ENCODE assay signal across 15 cellular contexts in genomic region chr1:84869750-84870149, GRCh38. TPM values are rescaled to one million over a fixed set of nuclear protein-coding genes. Genes with fewer than 3 reads are reported as not detected.
"Had no signal": no experiment of that assay in that cellular context is flagged by ENCODE, and none has a peak within 500 bp of the region (broad histone marks: within the 10 kb centered on the region; RNA-seq: fewer than 3 reads in every experiment).

No MANE protein-coding gene starts in this region.

- ATAC-seq: activated CD4-positive, CD25-positive, alpha-beta regulatory T cell treated with anti-CD3 and anti-CD28 coated beads, Interleukin-2, amount 50 U/mL, for 24 hours; left lung had no signal

- H3K9me3 ChIP-seq: heart right ventricle, left lung, sigmoid colon had no signal

- DNase-seq: activated T-cell treated with anti-CD3 and anti-CD28 coated beads, Interleukin-2, amount 50 U/mL, for 1 hour; anterior cingulate cortex; effector CD8-positive, alpha-beta T cell; heart right ventricle; left lung; mesendoderm; nephron progenitor cell; sigmoid colon; stimulated activated CD4-positive, alpha-beta T cell treated with anti-CD3 and anti-CD28 coated beads, Interleukin-12 subunit alpha, Interleukin-12 subunit beta, amount 100 ng/mL, for 4 hours; stimulated activated naive CD4-positive, alpha-beta T cell treated with Interleukin-2 at 50 U/mL for 16 hours; SW 1271 had no signal

- H3K4me3 ChIP-seq: coronary artery, heart right ventricle, left lung, sigmoid colon had no signal

- H3K4me1 ChIP-seq: left lung, sigmoid colon had no signal

- H3K27me3 ChIP-seq: heart right ventricle, sigmoid colon had no signal

- H3K36me3 ChIP-seq: heart right ventricle, left lung, sigmoid colon had no signal

- H3K27ac ChIP-seq: coronary artery, heart right ventricle, left lung, sigmoid colon had no signal

RNA-seq across cellular contexts. Expression of gene LPAR3, which starts 23.3 kb away (rescaled TPM):
- total RNA-seq: osteoblast, pulmonary artery endothelial cell, sigmoid colon had no signal
